Comparison of ENCODE assay signal across 1 cellular context in the genomic region with DNA sequence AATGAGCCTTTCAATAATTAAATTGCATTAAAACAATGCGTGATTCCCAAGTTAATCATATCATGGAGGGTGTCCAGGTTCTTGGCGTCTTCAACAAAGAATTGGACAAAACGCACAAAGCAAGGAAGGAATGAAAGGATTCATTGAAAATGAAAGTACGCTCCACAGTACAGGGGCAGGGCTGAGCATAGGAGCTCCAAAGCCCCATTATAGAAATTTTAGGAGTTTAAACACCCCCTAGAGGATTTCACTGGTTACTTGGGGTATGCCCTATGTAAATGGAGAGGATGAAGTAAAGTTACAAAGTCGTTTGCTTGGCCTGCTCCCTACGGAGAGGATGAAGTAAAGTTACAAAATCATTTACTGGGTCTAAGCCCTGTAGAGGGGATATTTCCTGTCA.
TF ChIP-seq lines count a peak whose summit lies in the region.

No MANE protein-coding gene starts in this region.

TF ChIP-seq in WTC11, 78 proteins besides CTCF, POLR2A, EP300 and RAD21 (continued from another document):
- no peak for TF ChIP-seq PRDM15 (CRISPR knock-in tag; IDR thresholded peaks at IDR 0.05)
